13 cellular contexts compared by ENCODE assay signal in the genomic region with DNA sequence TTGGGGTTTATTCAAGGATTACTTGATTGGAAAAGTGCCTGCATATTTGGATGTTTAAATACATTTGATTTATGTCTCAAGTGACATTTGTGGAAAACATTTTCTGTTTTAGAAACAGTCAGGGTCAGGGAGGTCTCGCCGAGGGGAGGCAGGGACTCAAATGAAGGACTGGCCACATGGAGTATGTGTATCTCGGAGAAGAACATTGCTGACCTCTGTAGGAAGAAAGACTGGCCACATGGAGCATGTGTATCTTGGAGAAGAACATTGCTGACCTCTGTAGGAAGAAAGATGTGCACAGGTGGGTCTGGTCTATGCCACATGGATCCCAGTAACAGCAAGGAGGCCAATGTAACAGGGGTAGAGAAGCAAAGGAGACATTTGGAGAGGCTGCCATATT.
A peak's percentile ranks its signal among the peaks of the same experiment; 100 is the strongest.
DNase-seq lines count a peak whose midpoint lies in the region; ATAC-seq and TF ChIP-seq lines count a peak whose summit lies in the region.
"Had no signal": no experiment of that assay in that cellular context is flagged by ENCODE, and none has a peak within 500 bp of the region (broad histone marks: within the 10 kb centered on the region; RNA-seq: fewer than 3 reads in every experiment).

No MANE protein-coding gene starts in this region.

- peak in 1 of 2 donors; percentile 53 for ATAC-seq in lower lobe of right lung
- no peak for ATAC-seq in activated naive CD8-positive, alpha-beta T cell treated with anti-CD3 and anti-CD28 coated beads, Interleukin-2, amount 50 U/mL, for 24 hours
- no peak for ATAC-seq in GM21515 (IDR thresholded peaks at IDR 0.05; ENCODE audit: unreplicated experiment)

- TF ChIP-seq CTCF in AG10803 (conservative IDR thresholded peaks at IDR 0.05; ENCODE audit: low read length) (no peak), brain microvascular endothelial cell (IDR thresholded peaks at IDR 0.05; ENCODE audit: low read depth, low read length, missing control alignments) (peak; percentile 4), lower lobe of right lung (IDR thresholded peaks at IDR 0.05) (peak; percentile 21)

- no peaks in the 10 kb centered on the region for H3K4me1 Mint-ChIP-seq in activated naive CD8-positive, alpha-beta T cell treated with anti-CD3 and anti-CD28 coated beads, Interleukin-2, amount 50 U/mL, for 24 hours
- H3K4me1 Mint-ChIP-seq: CD8-positive, alpha-beta memory T cell; IgD-negative memory B cell had no signal

- H3K36me3 ChIP-seq in brain microvascular endothelial cell (replicated peaks) (no peaks in the 10 kb centered on the region), lower lobe of right lung (no peaks in the 10 kb centered on the region)
- H3K36me3 ChIP-seq: uterus had no signal

- H3K36me3 Mint-ChIP-seq in activated naive CD8-positive, alpha-beta T cell treated with anti-CD3 and anti-CD28 coated beads, Interleukin-2, amount 50 U/mL, for 24 hours (ENCODE audit: low read depth) = no peaks in the 10 kb centered on the region
- H3K36me3 Mint-ChIP-seq: CD8-positive, alpha-beta memory T cell; IgD-negative memory B cell had no signal

- peak; percentile 27 for DNase-seq in AG10803 (ENCODE audit: low read depth)
- peak; percentile 53 for DNase-seq in M059J (ENCODE audit: low read depth)
- DNase-seq in brain microvascular endothelial cell = no peak
- DNase-seq in lower lobe of right lung = no peak
- no peak for DNase-seq in stimulated activated CD4-positive, alpha-beta T cell treated with anti-CD3 and anti-CD28 coated beads, Interleukin-15, amount 100 ng/mL, for 24 hours
- no peak for DNase-seq in activated naive CD8-positive, alpha-beta T cell treated with anti-CD3 and anti-CD28 coated beads, Interleukin-2, amount 50 U/mL, for 24 hours
- no peak for DNase-seq in SIG-M5 treated with dmso at 0.1 percent for 504 hours (lab: John Stamatoyannopoulos, UW; ENCODE audit: unreplicated experiment)
- DNase-seq: CD8-positive, alpha-beta memory T cell; NCI-H226; uterus had no signal

- no peak overlapping the region for H3K4me3 ChIP-seq in AG10803 (ENCODE audit: low read length)
- no peak overlapping the region for H3K4me3 ChIP-seq in brain microvascular endothelial cell (ENCODE audit: low read depth, low read length)
- H3K4me3 ChIP-seq in lower lobe of right lung = no peak overlapping the region
- H3K4me3 ChIP-seq: uterus had no signal

- no peak overlapping the region for H3K4me3 Mint-ChIP-seq in activated naive CD8-positive, alpha-beta T cell treated with anti-CD3 and anti-CD28 coated beads, Interleukin-2, amount 50 U/mL, for 24 hours
- H3K4me3 Mint-ChIP-seq: CD8-positive, alpha-beta memory T cell; IgD-negative memory B cell; T-helper 1 cell treated with Interleukin-12 subunit alpha and Interleukin-12 subunit beta and Interleukin-4 antibody, amounts not matched to agents 30 μg/mL and 1 μg/mL, for 36 hours had no signal

- H3K9me3 ChIP-seq in lower lobe of right lung = no peaks in the 10 kb centered on the region
- H3K9me3 ChIP-seq: uterus had no signal

- no peaks in the 10 kb centered on the region for H3K27me3 Mint-ChIP-seq in activated naive CD8-positive, alpha-beta T cell treated with anti-CD3 and anti-CD28 coated beads, Interleukin-2, amount 50 U/mL, for 24 hours
- H3K27me3 Mint-ChIP-seq: CD8-positive, alpha-beta memory T cell; IgD-negative memory B cell had no signal

- H3K27me3 ChIP-seq in brain microvascular endothelial cell (replicated peaks) (no peaks in the 10 kb centered on the region), lower lobe of right lung (ENCODE audit: low read depth) (no peaks in the 10 kb centered on the region)
- H3K27me3 ChIP-seq: uterus had no signal

- H3K9me3 Mint-ChIP-seq in activated naive CD8-positive, alpha-beta T cell treated with anti-CD3 and anti-CD28 coated beads, Interleukin-2, amount 50 U/mL, for 24 hours = peaks cover 23% of the 10 kb centered on the region

- no peaks in the 10 kb centered on the region for H3K4me1 ChIP-seq in lower lobe of right lung
- H3K4me1 ChIP-seq: uterus had no signal

- H3K27ac ChIP-seq in brain microvascular endothelial cell (no peak overlapping the region), lower lobe of right lung (no peak overlapping the region)
- H3K27ac ChIP-seq: uterus had no signal

- intact Hi-C loops in lower lobe of right lung (cut with DNase I) = no loop called here

- in situ Hi-C loops in brain microvascular endothelial cell (cut with HindIII; ENCODE audit: low pct_ligation_motif_present, low sequenced_read_pairs) = no loop called here

- no peak overlapping the region for H3K27ac Mint-ChIP-seq in activated naive CD8-positive, alpha-beta T cell treated with anti-CD3 and anti-CD28 coated beads, Interleukin-2, amount 50 U/mL, for 24 hours
- H3K27ac Mint-ChIP-seq: CD8-positive, alpha-beta memory T cell; IgD-negative memory B cell; T-helper 1 cell treated with Interleukin-12 subunit alpha and Interleukin-12 subunit beta and Interleukin-4 antibody, amounts not matched to agents 30 μg/mL and 1 μg/mL, for 36 hours had no signal

Comparison
In these comparisons a context has a peak if more than half of its experiments do, and no peak if none do; other contexts are left out.
1. DNase-seq: peak in AG10803 (single experiment) and M059J (single experiment); none in brain microvascular endothelial cell (single experiment), lower lobe of right lung (single experiment), stimulated activated CD4-positive, alpha-beta T cell treated with anti-CD3 and anti-CD28 coated beads, Interleukin-15, amount 100 ng/mL, for 24 hours (single experiment), activated naive CD8-positive, alpha-beta T cell treated with anti-CD3 and anti-CD28 coated beads, Interleukin-2, amount 50 U/mL, for 24 hours (single experiment) and SIG-M5 treated with dmso at 0.1 percent for 504 hours (single experiment).